15 cellular contexts compared by ENCODE assay signal in the genomic region with DNA sequence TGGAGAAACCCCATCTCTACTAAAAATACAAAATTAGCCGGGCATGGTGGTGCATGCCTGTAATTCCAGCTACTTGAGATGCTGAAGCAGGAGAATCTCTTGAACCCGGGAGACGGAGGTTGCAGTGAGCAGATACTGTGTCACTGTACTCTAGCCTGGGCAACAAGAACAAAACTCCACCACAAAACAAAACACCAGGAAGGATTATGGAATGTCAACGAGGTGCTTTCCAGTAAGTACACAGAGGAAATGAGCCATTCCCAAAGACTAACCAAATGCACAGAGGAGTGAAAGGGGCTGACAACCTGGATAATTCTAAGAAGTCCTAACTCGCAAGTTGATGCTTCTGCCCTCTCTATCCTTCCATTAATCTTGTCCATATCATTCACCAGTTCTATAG.
DNase-seq lines count a peak whose midpoint lies in the region; TF ChIP-seq lines count a peak whose summit lies in the region.
"Had no signal": no experiment of that assay in that cellular context is flagged by ENCODE, and none has a peak within 500 bp of the region (broad histone marks: within the 10 kb centered on the region; RNA-seq: fewer than 3 reads in every experiment).

No MANE protein-coding gene starts in this region.

- H3K4me1 Mint-ChIP-seq in endothelial cell (ENCODE audit: unreplicated experiment) = peaks cover 50% of the 10 kb centered on the region
- no peaks in the 10 kb centered on the region for H3K4me1 Mint-ChIP-seq in activated CD4-positive, alpha-beta T cell treated with anti-CD3 and anti-CD28 coated beads, Interleukin-2, amount 10 ng/mL, durations not matched to agents 24 days and 14 days

- no peak overlapping the region for H2BK5ac ChIP-seq in neuronal stem cell (ENCODE audit: low read length)

- no peaks in the 10 kb centered on the region for H4K20me1 ChIP-seq in hepatocyte (ENCODE audit: insufficient read depth, poor library complexity, severe bottlenecking)
- H4K20me1 ChIP-seq: BLaER1 had no signal

- no peak overlapping the region for H4K8ac ChIP-seq in neuronal stem cell (ENCODE audit: low read depth, low read length)

- H3K27me3 ChIP-seq in NT2/D1 (ENCODE audit: insufficient read depth, insufficient read length) = no peaks in the 10 kb centered on the region
- no peaks in the 10 kb centered on the region for H3K27me3 ChIP-seq in neuronal stem cell (ENCODE audit: control insufficient read depth in 3 of 3, insufficient read depth in 3 of 3, low read depth in 1 of 3, low read length in 3 of 3)
- no peaks in the 10 kb centered on the region for H3K27me3 ChIP-seq in hepatocyte
- H3K27me3 ChIP-seq: BLaER1, ovary had no signal

- no peak overlapping the region for H4K91ac ChIP-seq in neuronal stem cell (ENCODE audit: low read depth, low read length, poor library complexity)

- H2AK5ac ChIP-seq in neuronal stem cell (ENCODE audit: low read depth, low read length) = no peak overlapping the region

- H3K9me3 ChIP-seq in NT2/D1 (ENCODE audit: insufficient read depth, low read length) (no peaks in the 10 kb centered on the region), neuronal stem cell (replicated peaks in 1 of 2; ENCODE audit: control insufficient read depth in 2 of 2, insufficient read depth in 1 of 2, low read depth in 1 of 2, low read length in 2 of 2) (no peaks in the 10 kb centered on the region), hepatocyte (ENCODE audit: low read depth) (no peaks in the 10 kb centered on the region)
- H3K9me3 ChIP-seq: BLaER1, esophagus muscularis mucosa, ovary had no signal

- H3K4ac ChIP-seq in neuronal stem cell (ENCODE audit: low read length) = no peak overlapping the region

- H3K79me2 ChIP-seq in hepatocyte = no peaks in the 10 kb centered on the region

- H3K18ac ChIP-seq in neuronal stem cell (ENCODE audit: low read length) = no peak overlapping the region

- H3K4me1 ChIP-seq in NT2/D1 (ENCODE audit: insufficient read depth, insufficient read length) (peaks cover 5% of the 10 kb centered on the region), neuronal stem cell (ENCODE audit: control insufficient read depth in 2 of 2, insufficient read depth in 1 of 2, low read depth in 1 of 2, low read length in 2 of 2) (peaks cover 7 to 11% of the 10 kb centered on the region in 2 donors), hepatocyte (ENCODE audit: insufficient read depth) (peaks cover 9% of the 10 kb centered on the region)
- H3K4me1 ChIP-seq: esophagus muscularis mucosa had no signal

- H3K4me2 ChIP-seq in neuronal stem cell (ENCODE audit: insufficient read depth, low read length, poor library complexity, severe bottlenecking) = no peak overlapping the region
- H3K4me2 ChIP-seq in hepatocyte = no peak overlapping the region
- H3K4me2 ChIP-seq: BLaER1 had no signal

- H2BK15ac ChIP-seq in neuronal stem cell (ENCODE audit: low read length) = no peak overlapping the region

- no peaks in the 10 kb centered on the region for H3K9me2 ChIP-seq in hepatocyte (replicated peaks; ENCODE audit: insufficient read depth)

- intact Hi-C loops in activated CD4-positive, alpha-beta T cell treated with anti-CD3 and anti-CD28 coated beads, Interleukin-2, amount 10 ng/mL, durations not matched to agents 24 days and 14 days (cut with micrococcal nuclease) = no loop called here

- H3K79me1 ChIP-seq in neuronal stem cell (ENCODE audit: low read depth, low read length) = peaks cover 3% of the 10 kb centered on the region

- H3K9ac ChIP-seq in NT2/D1 (ENCODE audit: insufficient read length, low read depth) = peak overlapping the region; percentile 4
- H3K9ac ChIP-seq in neuronal stem cell (ENCODE audit: low read depth, low read length, poor library complexity) = no peak overlapping the region
- H3K9ac ChIP-seq: BLaER1 had no signal

- H2BK12ac ChIP-seq in neuronal stem cell (ENCODE audit: low read length) = no peak overlapping the region

- no CpG with 5 or more reads among the region's 5 CpGs for WGBS in neuronal stem cell (ENCODE audit: extremely low coverage in 2 of 2, insufficient read length in 2 of 2, insufficient replicate concordance in 1 of 2), 2 donors
- 91% methylated on average over 5 of the region's 5 CpGs for WGBS in hepatocyte (ENCODE audit: low lambda C conversion rate, missing lambda C conversion rate)

- H3K27me3 Mint-ChIP-seq in endothelial cell (ENCODE audit: unreplicated experiment) = peaks cover 20% of the 10 kb centered on the region
- H3K27me3 Mint-ChIP-seq in activated CD4-positive, alpha-beta T cell treated with anti-CD3 and anti-CD28 coated beads, Interleukin-2, amount 10 ng/mL, durations not matched to agents 24 days and 14 days = peaks cover 18% of the 10 kb centered on the region

- TF ChIP-seq CTCF in endothelial cell (IDR thresholded peaks at IDR 0.05; ENCODE audit: unreplicated experiment) = no peak
- TF ChIP-seq CTCF in hepatocyte (IDR thresholded peaks at IDR 0.05; ENCODE audit: poor library complexity) = no peak

- H2BK120ac ChIP-seq in neuronal stem cell (ENCODE audit: low read depth, low read length) = no peak overlapping the region

- no peak overlapping the region for H3K14ac ChIP-seq in neuronal stem cell (ENCODE audit: low read length)

- H3K27ac ChIP-seq in neuronal stem cell (replicated peaks; ENCODE audit: low read length) = peak overlapping the region; percentile 90
- H3K27ac ChIP-seq in hepatocyte = no peak overlapping the region
- H3K27ac ChIP-seq: BLaER1, esophagus muscularis mucosa, ovary had no signal

- no peak overlapping the region for H3K4me3 ChIP-seq in NT2/D1 (ENCODE audit: insufficient read length, low read depth)
- H3K4me3 ChIP-seq in neuronal stem cell (ENCODE audit: low read length in 2 of 2) = no peak overlapping the region
- H3K4me3 ChIP-seq in hepatocyte = no peak overlapping the region
- H3K4me3 ChIP-seq: BLaER1, esophagus muscularis mucosa, ovary had no signal

- peaks cover 23% of the 10 kb centered on the region for H3K36me3 Mint-ChIP-seq in endothelial cell (ENCODE audit: low read depth, unreplicated experiment)
- H3K36me3 Mint-ChIP-seq in activated CD4-positive, alpha-beta T cell treated with anti-CD3 and anti-CD28 coated beads, Interleukin-2, amount 10 ng/mL, durations not matched to agents 24 days and 14 days (ENCODE audit: low read depth) = no peaks in the 10 kb centered on the region

- peak overlapping the region; percentile 100 for H3K27ac Mint-ChIP-seq in endothelial cell (ENCODE audit: unreplicated experiment)
- H3K27ac Mint-ChIP-seq in activated CD4-positive, alpha-beta T cell treated with anti-CD3 and anti-CD28 coated beads, Interleukin-2, amount 10 ng/mL, durations not matched to agents 24 days and 14 days = no peak overlapping the region

- H3K4me3 Mint-ChIP-seq in endothelial cell (ENCODE audit: unreplicated experiment) = no peak overlapping the region
- H3K4me3 Mint-ChIP-seq in activated CD4-positive, alpha-beta T cell treated with anti-CD3 and anti-CD28 coated beads, Interleukin-2, amount 10 ng/mL, durations not matched to agents 24 days and 14 days = no peak overlapping the region

- DNase-seq in HT1080 (ENCODE audit: low read depth) (peak; percentile 56), NT2/D1 (ENCODE audit: low read depth, low spot score) (no peak), endothelial cell (ENCODE audit: low spot score) (no peak), neuronal stem cell (ENCODE audit: low spot score) (no peak), NCI-H1105 (lab: John Stamatoyannopoulos, UW) (no peak), hepatocyte (ENCODE audit: low spot score) (no peak)
- DNase-seq in activated CD4-positive, alpha-beta T cell treated with anti-CD3 and anti-CD28 coated beads, Interleukin-2, amount 10 ng/mL, durations not matched to agents 24 days and 14 days = no peak
- DNase-seq: DND-41, NCI-H1105 treated with DMSO at 0.1 percent for 48 hours, NCI-H226, ovary, SHP77 treated with DMSO at 0.1 percent for 48 hours, T-helper 2 cell had no signal

- H3K36me3 ChIP-seq in NT2/D1 (ENCODE audit: insufficient read depth, insufficient read length, low read length) = peaks cover 3% of the 10 kb centered on the region
- no peaks in the 10 kb centered on the region for H3K36me3 ChIP-seq in neuronal stem cell (replicated peaks in 1 of 2; ENCODE audit: control insufficient read depth in 2 of 2, insufficient read depth in 2 of 2, low read length in 2 of 2)
- H3K36me3 ChIP-seq in hepatocyte (replicated peaks; ENCODE audit: insufficient read depth, low read depth) = no peaks in the 10 kb centered on the region
- H3K36me3 ChIP-seq: BLaER1, esophagus muscularis mucosa, ovary had no signal

- H3K23ac ChIP-seq in neuronal stem cell (ENCODE audit: low read depth, low read length, poor library complexity) = no peak overlapping the region

- H3K9me3 Mint-ChIP-seq in endothelial cell (ENCODE audit: unreplicated experiment) = no peaks in the 10 kb centered on the region
- no peaks in the 10 kb centered on the region for H3K9me3 Mint-ChIP-seq in activated CD4-positive, alpha-beta T cell treated with anti-CD3 and anti-CD28 coated beads, Interleukin-2, amount 10 ng/mL, durations not matched to agents 24 days and 14 days

- H2AFZ ChIP-seq in neuronal stem cell (ENCODE audit: low read length) (no peak overlapping the region), hepatocyte (no peak overlapping the region)
